11 cellular contexts compared by ENCODE assay signal in genomic region chrX:149487292-149487691, GRCh38. TPM values are rescaled to one million over a fixed set of nuclear protein-coding genes. Genes with fewer than 3 reads are reported as not detected.
A peak's percentile ranks its signal among the peaks of the same experiment; 100 is the strongest.
DNase-seq lines count a peak whose midpoint lies in the region; ATAC-seq and TF ChIP-seq lines count a peak whose summit lies in the region.
"Had no signal": no experiment of that assay in that cellular context is flagged by ENCODE, and none has a peak within 500 bp of the region (broad histone marks: within the 10 kb centered on the region; RNA-seq: fewer than 3 reads in every experiment).

No MANE protein-coding gene starts in this region.

- H3K79me2 ChIP-seq in osteoblast (ENCODE audit: insufficient read depth, low read length) = no peaks in the 10 kb centered on the region

- no peak overlapping the region for H3K4me3 Mint-ChIP-seq in activated naive CD4-positive, alpha-beta T cell treated with anti-CD3 and anti-CD28 coated beads for 36 hours

- intact Hi-C loops in activated naive CD4-positive, alpha-beta T cell treated with anti-CD3 and anti-CD28 coated beads for 36 hours (cut with micrococcal nuclease) = no loop called here

- no peaks in the 10 kb centered on the region for H3K27me3 ChIP-seq in osteoblast (ENCODE audit: insufficient read depth, low read length)

- H3K4me1 Mint-ChIP-seq in activated naive CD4-positive, alpha-beta T cell treated with anti-CD3 and anti-CD28 coated beads for 36 hours (ENCODE audit: low read depth) = peaks cover 4% of the 10 kb centered on the region

- no peaks in the 10 kb centered on the region for H3K9me3 Mint-ChIP-seq in activated naive CD4-positive, alpha-beta T cell treated with anti-CD3 and anti-CD28 coated beads, Interleukin-2, amount 50 U/mL, for 72 hours
- H3K9me3 Mint-ChIP-seq in activated naive CD4-positive, alpha-beta T cell treated with anti-CD3 and anti-CD28 coated beads for 36 hours = no peaks in the 10 kb centered on the region

- H3K4me2 ChIP-seq in osteoblast (ENCODE audit: insufficient read depth, low read length) = no peak overlapping the region

- H3K36me3 ChIP-seq in osteoblast (ENCODE audit: insufficient read depth, low read length) = peaks cover 35% of the 10 kb centered on the region

- H3K27ac Mint-ChIP-seq in activated naive CD4-positive, alpha-beta T cell treated with anti-CD3 and anti-CD28 coated beads, Interleukin-2, amount 50 U/mL, for 72 hours = no peak overlapping the region
- no peak overlapping the region for H3K27ac Mint-ChIP-seq in activated naive CD4-positive, alpha-beta T cell treated with anti-CD3 and anti-CD28 coated beads for 36 hours

- H3K27ac ChIP-seq in osteoblast (ENCODE audit: low read depth, low read length) = no peak overlapping the region
- H3K27ac ChIP-seq: GM23248 had no signal

- no peak for DNase-seq in activated naive CD4-positive, alpha-beta T cell treated with anti-CD3 and anti-CD28 coated beads, Interleukin-2, amount 50 U/mL, for 72 hours (ENCODE audit: low spot score in 2 of 2)
- no peak for DNase-seq in activated naive CD4-positive, alpha-beta T cell treated with anti-CD3 and anti-CD28 coated beads for 36 hours
- DNase-seq in astrocyte of the spinal cord (ENCODE audit: low read depth, low spot score) (no peak), osteoblast (ENCODE audit: insufficient read length, low spot score, missing footprints) (peak; percentile 78), NCI-H446 (lab: John Stamatoyannopoulos, UW) (no peak)
- DNase-seq in effector CD4-positive, alpha-beta T cell = no peak
- DNase-seq: activated CD4-positive, alpha-beta T cell treated with anti-CD3 and anti-CD28 coated beads, Interleukin-2, amount 50 U/mL, for 4 hours; GM23248; NCI-H1436 treated with DMSO at 0.1 percent for 48 hours had no signal

- H3K36me3 Mint-ChIP-seq in activated naive CD4-positive, alpha-beta T cell treated with anti-CD3 and anti-CD28 coated beads, Interleukin-2, amount 50 U/mL, for 72 hours = peaks cover 5 to 13% of the 10 kb centered on the region in 2 donors
- peaks cover 16% of the 10 kb centered on the region for H3K36me3 Mint-ChIP-seq in activated naive CD4-positive, alpha-beta T cell treated with anti-CD3 and anti-CD28 coated beads for 36 hours (ENCODE audit: low read depth)

- no peaks in the 10 kb centered on the region for H3K27me3 Mint-ChIP-seq in activated naive CD4-positive, alpha-beta T cell treated with anti-CD3 and anti-CD28 coated beads for 36 hours (ENCODE audit: low read depth)

- TF ChIP-seq CTCF in astrocyte of the spinal cord (IDR thresholded peaks at IDR 0.05; ENCODE audit: low read depth, low read length) (peak; percentile 36), osteoblast (IDR thresholded peaks at IDR 0.05; ENCODE audit: extremely low read depth, low read depth, low read length) (peak; percentile 28)

- CTCF ChIA-PET in activated naive CD4-positive, alpha-beta T cell treated with anti-CD3 and anti-CD28 coated beads for 36 hours (lab: Charles Lee) = no interaction called here

- no peaks in the 10 kb centered on the region for H4K20me1 ChIP-seq in osteoblast (ENCODE audit: insufficient read depth, low read length)

- no peaks in the 10 kb centered on the region for H3K4me1 ChIP-seq in osteoblast (ENCODE audit: insufficient read depth, low read length)

- H2AFZ ChIP-seq in osteoblast (ENCODE audit: low read length) = no peak overlapping the region
- H2AFZ ChIP-seq: GM23248 had no signal

- no peaks in the 10 kb centered on the region for H3K9me3 ChIP-seq in osteoblast (ENCODE audit: low read depth, low read length)

- peak; percentile 56 to 61 for ATAC-seq in activated naive CD4-positive, alpha-beta T cell treated with anti-CD3 and anti-CD28 coated beads, Interleukin-2, amount 50 U/mL, for 72 hours
- ATAC-seq in HG03432 (IDR thresholded peaks at IDR 0.05; ENCODE audit: unreplicated experiment) (peak; percentile 63), GM18520 (IDR thresholded peaks at IDR 0.05; ENCODE audit: unreplicated experiment) (no peak)

- in situ Hi-C loops in astrocyte of the spinal cord (cut with HindIII; ENCODE audit: low sequenced_read_pairs) = no loop called here

- H3K4me3 ChIP-seq in astrocyte of the spinal cord (ENCODE audit: low read depth, low read length) (no peak overlapping the region), osteoblast (ENCODE audit: insufficient read depth, low read length) (no peak overlapping the region)
- H3K4me3 ChIP-seq: GM23248 had no signal

RNA-seq across cellular contexts. Expression of gene IDS, which starts 17.8 kb away (rescaled TPM):
- 10 to 100 TPM; 35.4 to 77.8 TPM for total RNA-seq in activated naive CD4-positive, alpha-beta T cell treated with anti-CD3 and anti-CD28 coated beads, Interleukin-2, amount 50 U/mL, for 72 hours
- 10 to 100 TPM; 39.9 to 43.1 TPM for total RNA-seq in activated naive CD4-positive, alpha-beta T cell treated with anti-CD3 and anti-CD28 coated beads for 36 hours
- 48.9 and 50.4 TPM in 2 replicates for total RNA-seq in osteoblast

RNA-seq across cellular contexts. Expression of gene EOLA1, which starts 53.5 kb away (rescaled TPM):
- 10 to 100 TPM; 13.6 to 50.9 TPM for total RNA-seq in activated naive CD4-positive, alpha-beta T cell treated with anti-CD3 and anti-CD28 coated beads, Interleukin-2, amount 50 U/mL, for 72 hours
- 10 to 100 TPM; 14.7 to 16.2 TPM for total RNA-seq in activated naive CD4-positive, alpha-beta T cell treated with anti-CD3 and anti-CD28 coated beads for 36 hours
- 12.1 and 13.0 TPM in 2 replicates for total RNA-seq in osteoblast
